ENCODE assay signal across 20 cellular contexts in genomic region chr15:44596511-44597010, GRCh38. TPM values are rescaled to one million over a fixed set of nuclear protein-coding genes. Genes with fewer than 3 reads are reported as not detected.
DNase-seq lines count a peak whose midpoint lies in the region; ATAC-seq, FAIRE-seq and TF ChIP-seq lines count a peak whose summit lies in the region.
"Had no signal": no experiment of that assay in that cellular context is flagged by ENCODE, and none has a peak within 500 bp of the region (broad histone marks: within the 10 kb centered on the region; RNA-seq: fewer than 3 reads in every experiment).

No MANE protein-coding gene starts in this region.

- no peak for FAIRE-seq in K562 (lab: Jason Lieb, UNC)
- FAIRE-seq: HepG2 had no signal

- H2AFZ ChIP-seq in MM.1S (ENCODE audit: low read length) (no peak overlapping the region), K562 (ENCODE audit: low read depth, low read length) (no peak overlapping the region), OCI-LY7 (ENCODE audit: low read length) (no peak overlapping the region)

- intact Hi-C loops in left ventricle myocardium superior (cut with micrococcal nuclease) (no loop called here), right cardiac atrium (cut with DNase I) (loop anchor here in 2 of 4 donors (10.0 kb wide), 2 partner anchors 48 to 138 kb away; partner anchors contain the start of gene TRIM69 (in 1 of the 2)), K562 (cut with micrococcal nuclease) (no loop called here), OCI-LY7 (cut with micrococcal nuclease; ENCODE audit: unreplicated experiment) (no loop called here)

- TF ChIP-seq RAD21 in K562 (CRISPR knock-in tag; conservative IDR thresholded peaks at IDR 0.05 in 1 of 2, IDR thresholded peaks at IDR 0.05 in 1 of 2): no peak

- no peak overlapping the region for H3K27ac ChIP-seq in right cardiac atrium (ENCODE audit: low read length)
- H3K27ac ChIP-seq in MM.1S (ENCODE audit: low read length): peak overlapping the region; percentile 70; the same call in 1 of the 2 replicates
- no peak overlapping the region for H3K27ac ChIP-seq in K562 (ENCODE audit: extremely low read depth, low read depth, low read length)
- H3K27ac ChIP-seq in OCI-LY7 (ENCODE audit: low read depth, low read length, poor library complexity, severe bottlenecking): no peak overlapping the region
- H3K27ac ChIP-seq: brain microvascular endothelial cell, foreskin keratinocyte, HL-60 had no signal

- H3K4me3 ChIP-seq in right cardiac atrium (ENCODE audit: low read length) (no peak overlapping the region), MM.1S (ENCODE audit: low read length) (no peak overlapping the region), K562 (no peak overlapping the region), OCI-LY7 (ENCODE audit: low read depth, low read length, poor library complexity, severe bottlenecking) (no peak overlapping the region)
- H3K4me3 ChIP-seq: skin epidermis had no signal

- no peaks in the 10 kb centered on the region for H3K36me3 ChIP-seq in MM.1S (replicated peaks; ENCODE audit: insufficient read depth, low read length)
- peaks cover 73% of the 10 kb centered on the region; the same call in 2 of the 3 replicates for H3K36me3 ChIP-seq in K562 (ENCODE audit: control insufficient read depth, insufficient read depth, low read length)
- peaks cover 76% of the 10 kb centered on the region for H3K36me3 ChIP-seq in OCI-LY7 (ENCODE audit: insufficient read depth, low read length)

- H3K9me2 ChIP-seq in MM.1S (replicated peaks; ENCODE audit: insufficient read depth, low read length) (no peaks in the 10 kb centered on the region), OCI-LY7 (ENCODE audit: insufficient read depth, low read length) (no peaks in the 10 kb centered on the region)

- in situ Hi-C loops in K562 (cut with MboI): loop anchor here (10.0 kb wide), 1 partner anchor 328 kb away; no protein-coding TSS in a partner anchor

- TF ChIP-seq CTCF in MM.1S (IDR thresholded peaks at IDR 0.05; ENCODE audit: low read length) (no peak), K562 (IDR thresholded peaks at IDR 0.05 in 2 of 3, conservative IDR thresholded peaks at IDR 0.05 in 1 of 3; ENCODE audit: insufficient read depth in 2 of 3, low read depth in 1 of 3, low read length in 3 of 3) (no peak), OCI-LY7 (conservative IDR thresholded peaks at IDR 0.05; ENCODE audit: low read length) (no peak)

- TF ChIP-seq EP300 in K562 (IDR thresholded peaks at IDR 0.05; ENCODE audit: low read length): no peak

- no peaks in the 10 kb centered on the region for H3K9me1 ChIP-seq in K562 (ENCODE audit: control insufficient read depth, insufficient read depth, low read length)

- DNase-seq in left ventricle myocardium superior (no peak), right cardiac atrium (no peak), MM.1S (peak; percentile 12), K562 (ENCODE audit: extremely low read depth in 1 of 4, low spot score in 3 of 4) (no peak), OCI-LY7 (ENCODE audit: low spot score) (no peak), NCI-H1417 (lab: John Stamatoyannopoulos, UW) (no peak), erythroblast (lab: John Stamatoyannopoulos, UW) (no peak)
- DNase-seq: brain microvascular endothelial cell; effector CD4-positive, alpha-beta T cell; foreskin keratinocyte; NCI-H1092 treated with DMSO at 0.1 percent for 48 hours; NCI-H2029 treated with DMSO at 0.1 percent for 48 hours; NCI-H345; NCI-H774; OCI-M1; SHP77 had no signal

- no peaks in the 10 kb centered on the region for H3K27me3 ChIP-seq in right cardiac atrium (ENCODE audit: control insufficient read depth, insufficient read depth)
- H3K27me3 ChIP-seq in MM.1S (replicated peaks; ENCODE audit: insufficient read depth, low read length): no peaks in the 10 kb centered on the region
- H3K27me3 ChIP-seq in K562 (ENCODE audit: control insufficient read depth in 2 of 2, insufficient read depth in 2 of 2, low read length in 2 of 2): no peaks in the 10 kb centered on the region
- H3K27me3 ChIP-seq: brain microvascular endothelial cell, foreskin keratinocyte had no signal

- H3K9me3 ChIP-seq in right cardiac atrium (ENCODE audit: control insufficient read depth, low read length) (no peaks in the 10 kb centered on the region), MM.1S (replicated peaks; ENCODE audit: insufficient read depth, low read length) (no peaks in the 10 kb centered on the region), K562 (replicated peaks; ENCODE audit: control insufficient read depth, insufficient read depth, low read depth, low read length) (no peaks in the 10 kb centered on the region), OCI-LY7 (ENCODE audit: low read length) (no peaks in the 10 kb centered on the region)

- H3K79me2 ChIP-seq in MM.1S (ENCODE audit: low read length) (no peaks in the 10 kb centered on the region), K562 (ENCODE audit: control insufficient read depth, insufficient read depth, low read length) (no peaks in the 10 kb centered on the region), OCI-LY7 (ENCODE audit: insufficient read depth, low read depth, low read length) (no peaks in the 10 kb centered on the region)

- H3K4me1 ChIP-seq in right cardiac atrium (ENCODE audit: control insufficient read depth, insufficient read depth, low read length): no peaks in the 10 kb centered on the region
- H3K4me1 ChIP-seq in MM.1S (ENCODE audit: low read length): peaks cover 24% of the 10 kb centered on the region
- peaks cover 0 to 13% of the 10 kb centered on the region in 2 experiments; a peak in 3 of 5 replicates for H3K4me1 ChIP-seq in K562 (replicated peaks in 1 of 2; ENCODE audit: control insufficient read depth in 2 of 2, insufficient read depth in 2 of 2, low read length in 2 of 2)
- no peaks in the 10 kb centered on the region for H3K4me1 ChIP-seq in OCI-LY7 (ENCODE audit: insufficient read depth, low read length, poor library complexity, severe bottlenecking)
- H3K4me1 ChIP-seq: foreskin keratinocyte had no signal

- H3K9ac ChIP-seq in MM.1S (ENCODE audit: low read length) (no peak overlapping the region), K562 (ENCODE audit: insufficient read depth in 1 of 2, low read depth in 2 of 2, low read length in 2 of 2) (no peak overlapping the region)

- CTCF ChIA-PET in K562 (lab: Yijun Ruan, JAX; ENCODE audit: low intra/inter-chr PET ratio): no interaction called here
- CTCF ChIA-PET in OCI-LY7 (lab: Charles Lee; ENCODE audit: unreplicated experiment): no interaction called here

- TF ChIP-seq POLR2A in K562 (conservative IDR thresholded peaks at IDR 0.05) (no peak), erythroblast (IDR thresholded peaks at IDR 0.05; ENCODE audit: low read length) (no peak)

- H3F3A ChIP-seq in MM.1S (ENCODE audit: insufficient read depth, low read length): peaks cover 18% of the 10 kb centered on the region

- 69% methylated on average over 1 of the region's 1 CpG for WGBS in right cardiac atrium
- WGBS in K562 (ENCODE audit: insufficient coverage, low coverage, missing lambda C conversion rate): 90% methylated on average over 1 of the region's 1 CpG

- peak overlapping the region; percentile 49; the same call in 1 of the 2 replicates for H3K4me2 ChIP-seq in MM.1S (ENCODE audit: low read depth, low read length)
- H3K4me2 ChIP-seq in K562 (ENCODE audit: insufficient read depth, low read length): no peak overlapping the region
- H3K4me2 ChIP-seq in OCI-LY7 (ENCODE audit: low read length): no peak overlapping the region

- ATAC-seq in left ventricle myocardium superior: peak; percentile 28
- ATAC-seq in right cardiac atrium: no peak
- no peak for ATAC-seq in K562
- ATAC-seq: esophagus mucosa, foreskin keratinocyte, HepG2 had no signal

- no peaks in the 10 kb centered on the region for H4K20me1 ChIP-seq in MM.1S (ENCODE audit: insufficient read depth, low read length)
- H4K20me1 ChIP-seq in K562 (replicated peaks; ENCODE audit: control insufficient read depth, insufficient read depth, low read length): peaks cover 3% of the 10 kb centered on the region; the same call in 1 of the 2 replicates
- no peaks in the 10 kb centered on the region for H4K20me1 ChIP-seq in OCI-LY7 (ENCODE audit: insufficient read depth, low read length)

- POLR2A ChIA-PET in K562 (lab: Yijun Ruan, JAX) (interaction anchor here (0.5 to 4.1 kb wide), 3 partner anchors 12 to 131 kb away, joined by 3 to 16 read pairs (median 3); no protein-coding TSS in a partner anchor), OCI-LY7 (lab: Charles Lee) (interaction anchor here (0.6 to 2.2 kb wide), 4 partner anchors 139 to 600 kb away, joined by 3 to 7 read pairs (median 4); partner anchors contain the start of gene TRIM69)

- BruUV-seq in K562 (replicated peaks; lab: Mats Ljungman, UMichigan) (no TSS peak), OCI-LY7 (replicated peaks; lab: Mats Ljungman, UMichigan) (no TSS peak)

TF ChIP-seq in K562, 482 proteins besides CTCF, POLR2A, EP300 and RAD21:
- TF ChIP-seq TEAD4 (IDR thresholded peaks at IDR 0.05; ENCODE audit: low read length) (no peak), TEAD4 (CRISPR knock-in tag; IDR thresholded peaks at IDR 0.05; ENCODE audit: borderline replicate concordance) (no peak), ZNF384 (IDR thresholded peaks at IDR 0.05; ENCODE audit: low read depth, low read length) (0 out of 2 replicates have a peak, but pooled peaks have one; percentile 19), ELF4 (CRISPR knock-in tag; IDR thresholded peaks at IDR 0.05) (no peak), ZBED1 (IDR thresholded peaks at IDR 0.05) (no peak)

RNA-seq across cellular contexts. Expression of gene EIF3J, which starts 59.6 kb away (rescaled TPM):
- 99.3 TPM for total RNA-seq in left ventricle myocardium superior
- total RNA-seq in right cardiac atrium: 10 to 100 TPM; 52.9 to 73.5 (median 65.7) TPM
- 40.8 TPM for polyA plus RNA-seq in right cardiac atrium
- 59.3 and 164 TPM in 2 replicates for total RNA-seq in K562 (2011; cell fraction: chromatin; rRNA removed; ENCODE audit: low replicate concordance)
- total RNA-seq in K562 (2011; cell fraction: nucleolus; rRNA removed): 30.7 and 36.6 TPM in 2 replicates
- total RNA-seq in K562 (2011; cell fraction: nucleoplasm; rRNA removed): 61.7 and 80.6 TPM in 2 replicates
- 80.7 and 85.0 TPM in 2 replicates for total RNA-seq in K562 (2014; rRNA removed)
- 151 and 171 TPM in 2 replicates for total RNA-seq in K562 (2014; rRNA removed; fragmentation: Illumina TruSeq; extraction: Trizol)
- total RNA-seq in K562 (2015; rRNA removed; fragmentation: Illumina TruSeq; extraction: Trizol): 146 and 164 TPM in 2 replicates
- total RNA-seq in K562 (2021): 150 and 153 TPM in 2 replicates
- polyA plus RNA-seq in K562 (2011; rRNA removed): 152 and 217 TPM in 2 replicates
- 38.7 and 77.9 TPM in 2 replicates for polyA plus RNA-seq in K562 (2011; cell fraction: cytosol; rRNA removed)
- 25.5 and 42.4 TPM in 2 replicates for polyA plus RNA-seq in K562 (2011; cell fraction: nucleus; rRNA removed)
- polyA plus RNA-seq in K562 (2012): 150 and 152 TPM in 2 replicates
- polyA plus RNA-seq in K562 (2014; fragmentation: Illumina TruSeq; extraction: Trizol): 192 and 215 TPM in 2 replicates
- polyA plus RNA-seq in K562 (2014; fragmentation: Nextera tagmentation; extraction: Ambion mirVana): 10 to 100 TPM; 44.2 to 48.4 TPM
- 111 and 150 TPM in 2 replicates for polyA plus RNA-seq in K562 (2014; rRNA removed)
- 184 and 187 TPM in 2 replicates for polyA minus RNA-seq in K562 (2011; rRNA and poly(A)+ RNA removed)
- polyA minus RNA-seq in K562 (2011; cell fraction: cytosol; rRNA and poly(A)+ RNA removed): 46.2 and 66.9 TPM in 2 replicates
- polyA minus RNA-seq in K562 (2011; cell fraction: nucleus; rRNA and poly(A)+ RNA removed): 17.0 and 31.5 TPM in 2 replicates
- 41.3 and 49.4 TPM in 2 replicates for total RNA-seq in OCI-LY7 (2014; rRNA removed; shearing (Covaris generic))
- 129 and 131 TPM in 2 replicates for total RNA-seq in OCI-LY7 (2022)
